9 cellular contexts compared by ENCODE assay signal in genomic region chr12:102811125-102811737, GRCh38.
DNase-seq lines count a peak whose midpoint lies in the region; ATAC-seq and TF ChIP-seq lines count a peak whose summit lies in the region.
"Had no signal": no experiment of that assay in that cellular context is flagged by ENCODE, and none has a peak within 500 bp of the region (broad histone marks: within the 10 kb centered on the region; RNA-seq: fewer than 3 reads in every experiment).

No MANE protein-coding gene starts in this region.

- 19 to 28% (median 25%) methylated on average over 5 of the region's 5 CpGs for WGBS in heart left ventricle, 4 donors
- WGBS in right cardiac atrium = 25% methylated on average over 5 of the region's 5 CpGs
- WGBS in psoas muscle, 3 donors = 20 to 32% (median 22%) methylated on average over 5 of the region's 5 CpGs

- H3K27ac ChIP-seq in heart left ventricle (no peak overlapping the region), right cardiac atrium (ENCODE audit: low read length) (no peak overlapping the region), psoas muscle (no peak overlapping the region)

- no peaks in the 10 kb centered on the region for H3K9me3 ChIP-seq in heart left ventricle
- no peaks in the 10 kb centered on the region for H3K9me3 ChIP-seq in right cardiac atrium (ENCODE audit: control insufficient read depth, low read length)
- no peaks in the 10 kb centered on the region for H3K9me3 ChIP-seq in psoas muscle

- intact Hi-C loops in heart left ventricle (cut with DNase I) (no loop called here), right cardiac atrium (cut with DNase I) (no loop called here), psoas muscle (cut with DNase I) (no loop called here)

- no peaks in the 10 kb centered on the region for H3K4me1 ChIP-seq in heart left ventricle
- H3K4me1 ChIP-seq in right cardiac atrium (ENCODE audit: control insufficient read depth, insufficient read depth, low read length) = no peaks in the 10 kb centered on the region
- H3K4me1 ChIP-seq in psoas muscle = no peaks in the 10 kb centered on the region

- ATAC-seq in heart left ventricle = no peak
- ATAC-seq in right cardiac atrium = no peak
- no peak for ATAC-seq in psoas muscle
- no peak for ATAC-seq in HG03108 (IDR thresholded peaks at IDR 0.05; ENCODE audit: unreplicated experiment)
- no peak for ATAC-seq in HG03571 (IDR thresholded peaks at IDR 0.05; ENCODE audit: unreplicated experiment)

- TF ChIP-seq POLR2A in heart left ventricle (IDR thresholded peaks at IDR 0.05) = no peak

- TF ChIP-seq CTCF in heart left ventricle (IDR thresholded peaks at IDR 0.05) (peak in 7 of 12 donors; percentile 19 to 43 (median 36)), cardiac fibroblast (IDR thresholded peaks at IDR 0.05; ENCODE audit: low read depth, low read length) (peak; percentile 13), psoas muscle (IDR thresholded peaks at IDR 0.05) (peak; percentile 28)

- H3K36me3 ChIP-seq in heart left ventricle (no peaks in the 10 kb centered on the region), psoas muscle (ENCODE audit: insufficient read depth in 1 of 2, low read depth in 1 of 2) (no peaks in the 10 kb centered on the region)

- H3K27me3 ChIP-seq in heart left ventricle = peaks cover 0 to 6% (median 0%) of the 10 kb centered on the region in 9 donors
- no peaks in the 10 kb centered on the region for H3K27me3 ChIP-seq in right cardiac atrium (ENCODE audit: control insufficient read depth, insufficient read depth)
- no peaks in the 10 kb centered on the region for H3K27me3 ChIP-seq in psoas muscle (ENCODE audit: insufficient read depth in 3 of 3, low read length in 2 of 3)

- DNase-seq in heart left ventricle (no peak), right cardiac atrium (no peak), NCI-H2171 (lab: John Stamatoyannopoulos, UW) (peak; percentile 10), cardiac fibroblast (ENCODE audit: low read depth in 2 of 2) (peak; percentile 4 to 7), psoas muscle (peak in 1 of 2 donors; percentile 48), epidermal melanocyte (ENCODE audit: insufficient read length, low spot score) (no peak)
- DNase-seq: activated naive CD8-positive, alpha-beta T cell treated with anti-CD3 and anti-CD28 coated beads, Interleukin-2, amount 10 ng/mL, durations not matched to agents 7 days and 5 days had no signal

- H3K4me3 ChIP-seq in heart left ventricle (no peak overlapping the region), right cardiac atrium (ENCODE audit: low read length) (no peak overlapping the region), cardiac fibroblast (replicated peaks in 1 of 2; ENCODE audit: low read depth in 2 of 2, low read length in 2 of 2) (no peak overlapping the region), psoas muscle (no peak overlapping the region)

Comparison
In these comparisons a context has a peak if more than half of its experiments do, and no peak if none do; other contexts are left out.
1. DNase-seq: peak in NCI-H2171 (single experiment) and cardiac fibroblast (2 of 2); none in heart left ventricle (0 of 5), right cardiac atrium (0 of 3) and epidermal melanocyte (single experiment).
2. Peak in every context shown above with its lines, with median percentiles within 50 percentile points of each other: CTCF ChIP-seq.